14 cellular contexts compared by ENCODE assay signal in the genomic region with DNA sequence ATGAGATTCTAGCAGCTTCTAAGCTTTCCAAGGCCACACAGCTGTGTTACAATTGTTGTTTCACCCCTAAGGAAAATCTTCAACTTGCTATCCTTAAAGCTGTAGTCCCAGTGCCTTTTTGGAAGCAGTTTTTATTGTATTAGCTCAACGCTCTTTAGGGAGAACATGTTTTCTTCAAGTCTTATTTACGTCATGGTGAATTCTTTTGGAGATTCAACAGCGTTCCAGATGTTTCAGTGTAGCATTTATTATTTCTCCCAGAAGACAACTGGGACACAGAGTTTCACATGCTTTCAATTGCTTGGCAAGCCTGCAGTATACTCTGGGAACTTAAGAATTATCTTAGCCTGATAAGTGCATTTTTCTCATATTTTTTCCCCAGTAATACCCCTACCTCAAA.
"Had no signal": no experiment of that assay in that cellular context is flagged by ENCODE, and none has a peak within 500 bp of the region (broad histone marks: within the 10 kb centered on the region; RNA-seq: fewer than 3 reads in every experiment).

No MANE protein-coding gene starts in this region.

- H3K4me3 ChIP-seq: coronary artery, psoas muscle, upper lobe of right lung had no signal

- DNase-seq: activated CD4-positive, alpha-beta T cell treated with anti-CD3 and anti-CD28 coated beads for 48 hours; activated naive CD4-positive, alpha-beta T cell; caudate nucleus; effector memory CD4-positive, alpha-beta T cell; hippocampal formation; mammary epithelial cell; nephron progenitor cell; psoas muscle; stimulated activated CD4-positive, alpha-beta T cell treated with anti-CD3 and anti-CD28 coated beads, Interleukin-4, amount 100 ng/mL, for 1 hour; stimulated activated CD8-positive, alpha-beta memory T cell treated with anti-CD3 and anti-CD28 coated beads, Interleukin-4, amount 100 ng/mL, for 48 hours; stimulated activated naive CD8-positive, alpha-beta T cell treated with anti-CD3 and anti-CD28 coated beads, Interleukin-15, Interleukin-2, amounts not matched to agents 100 U/mL and 50 U/mL, for 24 hours; upper lobe of right lung had no signal

- H3K27ac Mint-ChIP-seq: activated T-helper 1 cell treated with anti-CD3 and anti-CD28 coated beads, Interleukin-12 subunit alpha, Interleukin-12 subunit beta, Interleukin-2, Interleukin-4 antibody, amounts not matched to agents 30 ng/mL and 10 ng/mL and 1 ng/mL, durations not matched to agents 14 hours and 24 hours and 36 hours; nephron progenitor cell had no signal

- H3K4me1 Mint-ChIP-seq: nephron progenitor cell had no signal

- H3K36me3 ChIP-seq: upper lobe of right lung had no signal

- ATAC-seq: stimulated activated naive CD8-positive, alpha-beta T cell treated with anti-CD3 and anti-CD28 coated beads, Interleukin-15, Interleukin-2, amounts not matched to agents 100 U/mL and 50 U/mL, for 24 hours; upper lobe of right lung had no signal

- H3K9me3 Mint-ChIP-seq: nephron progenitor cell had no signal

- H3K27me3 ChIP-seq: upper lobe of right lung had no signal

- H3K4me3 Mint-ChIP-seq: activated T-helper 1 cell treated with anti-CD3 and anti-CD28 coated beads, Interleukin-12 subunit alpha, Interleukin-12 subunit beta, Interleukin-2, Interleukin-4 antibody, amounts not matched to agents 30 ng/mL and 10 ng/mL and 1 ng/mL, durations not matched to agents 14 hours and 24 hours and 36 hours; nephron progenitor cell had no signal
